ENCODE assay signal across 15 cellular contexts in the genomic region with DNA sequence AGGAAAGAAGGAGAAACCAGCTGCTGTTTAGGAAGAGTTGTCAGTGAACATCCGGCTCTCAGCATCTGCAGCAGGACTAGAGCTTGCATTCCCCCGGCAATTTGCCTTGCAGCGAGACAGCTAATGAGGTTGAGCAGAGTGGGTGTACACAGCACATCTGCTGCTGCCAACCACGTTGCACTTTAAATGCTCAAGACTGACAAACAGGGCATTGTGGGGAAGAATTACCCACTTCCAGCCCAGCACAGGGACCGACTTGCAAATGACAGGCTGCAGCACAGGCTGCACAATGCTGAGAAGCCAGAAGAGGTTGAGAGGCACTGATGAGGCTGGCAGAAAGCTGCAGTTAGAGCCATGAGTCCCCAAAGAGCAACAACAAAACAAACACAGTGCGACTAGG. TPM values are rescaled to one million over a fixed set of nuclear protein-coding genes. Genes with fewer than 3 reads are reported as not detected.
DNase-seq lines count a peak whose midpoint lies in the region; ATAC-seq and TF ChIP-seq lines count a peak whose summit lies in the region.
"Had no signal": no experiment of that assay in that cellular context is flagged by ENCODE, and none has a peak within 500 bp of the region (broad histone marks: within the 10 kb centered on the region; RNA-seq: fewer than 3 reads in every experiment).

No MANE protein-coding gene starts in this region.

- H3K36me3 ChIP-seq in PC-9 (ENCODE audit: low read depth): no peaks in the 10 kb centered on the region
- H3K36me3 ChIP-seq: spleen had no signal

- no peaks in the 10 kb centered on the region for H3K9me2 ChIP-seq in PC-9 (ENCODE audit: insufficient read depth)

- peaks cover 79% of the 10 kb centered on the region for H3K4me1 ChIP-seq in PC-9 (replicated peaks; ENCODE audit: insufficient read depth)

- H3K27me3 ChIP-seq in PC-9 (ENCODE audit: insufficient read depth, low read depth): no peaks in the 10 kb centered on the region

- peak overlapping the region; percentile 91 for H3K27ac ChIP-seq in PC-9
- H3K27ac ChIP-seq: spleen had no signal

- peak overlapping the region; percentile 73 for H3K4me2 ChIP-seq in PC-9

- peak; percentile 34 to 35 for DNase-seq in NCI-H187 (lab: John Stamatoyannopoulos, UW)
- DNase-seq in NCI-H187 treated with DMSO at 0.1 percent for 48 hours (lab: John Stamatoyannopoulos, UW): no peak
- no peak for DNase-seq in PC-9
- peak in 30 of 51 donors; percentile 4 to 66 (median 34) for DNase-seq in hypothalamus (lab: John Stamatoyannopoulos, UW)
- DNase-seq in superior temporal gyrus (ENCODE audit: extremely low spot score): peak; percentile 62
- DNase-seq in left lobe of liver (ENCODE audit: low spot score): no peak
- DNase-seq: NCI-H774, SHP77 treated with DMSO at 0.1 percent for 48 hours, spleen had no signal

- CTCF ChIA-PET in PC-9 (lab: Charles Lee): no interaction called here

- intact Hi-C loops in PC-9 (cut with micrococcal nuclease; ENCODE audit: unreplicated experiment): loop anchor here (2.0 kb wide), 1 partner anchor 125 kb away; no protein-coding TSS in a partner anchor

- TF ChIP-seq CTCF in PC-9 (conservative IDR thresholded peaks at IDR 0.05): no peak

- BruUV-seq in PC-9 (replicated peaks; lab: Mats Ljungman, UMichigan): no TSS peak

- POLR2A ChIA-PET in PC-9 (lab: Charles Lee; ENCODE audit: unreplicated experiment): no interaction called here

- no peak for ATAC-seq in GM21529 (IDR thresholded peaks at IDR 0.05; ENCODE audit: unreplicated experiment)
- ATAC-seq in GM21576 (IDR thresholded peaks at IDR 0.05; ENCODE audit: unreplicated experiment): no peak
- no peak for ATAC-seq in left lobe of liver

- H3K9me3 ChIP-seq in PC-9 (ENCODE audit: insufficient read depth, low read depth): no peaks in the 10 kb centered on the region
- H3K9me3 ChIP-seq: spleen had no signal

- peaks cover 44% of the 10 kb centered on the region for H3F3A ChIP-seq in PC-9 (ENCODE audit: insufficient read depth, low read depth)

- H4K20me1 ChIP-seq in PC-9 (ENCODE audit: insufficient read depth): no peaks in the 10 kb centered on the region

- H3K79me2 ChIP-seq in PC-9 (ENCODE audit: low read depth): no peaks in the 10 kb centered on the region

- H3K4me3 ChIP-seq in PC-9: no peak overlapping the region
- H3K4me3 ChIP-seq: spleen had no signal

- H2AFZ ChIP-seq in PC-9: no peak overlapping the region

RNA-seq across cellular contexts. Expression of gene PLA2G2C, which starts 47.5 kb away (rescaled TPM):
- total RNA-seq in PC-9 (2021) (0.48 and 0.55 TPM in 2 replicates), left lobe of liver (not detected)
- total RNA-seq: A172, endothelial cell of umbilical vein, liver had no signal

RNA-seq across cellular contexts. Expression of gene UBXN10, which starts 48.0 kb away (rescaled TPM):
- total RNA-seq in PC-9 (2021) (9.4 and 11.9 TPM in 2 replicates), left lobe of liver (1.3 TPM)
- total RNA-seq: A172, endothelial cell of umbilical vein had no signal

RNA-seq across cellular contexts. Expression of gene VWA5B1, which starts 56.8 kb away (rescaled TPM):
- total RNA-seq in PC-9 (2021): not detected in 2 replicates
- total RNA-seq in left lobe of liver: not detected
- total RNA-seq: A172; activated CD8-positive, alpha-beta memory T cell treated with anti-CD3 and anti-CD28 coated beads for 36 hours; endothelial cell of umbilical vein; liver had no signal

Comparison
In these comparisons a context has a peak if more than half of its experiments do, and no peak if none do; other contexts are left out.
1. DNase-seq: peak in NCI-H187 (2 of 2), hypothalamus (30 of 51) and superior temporal gyrus (single experiment); none in NCI-H187 treated with DMSO at 0.1 percent for 48 hours (single experiment), PC-9 (0 of 2) and left lobe of liver (single experiment).